28 cellular contexts compared by ENCODE assay signal in genomic region chr6:139586273-139586672, GRCh38.
A peak's percentile ranks its signal among the peaks of the same experiment; 100 is the strongest.
DNase-seq lines count a peak whose midpoint lies in the region; TF ChIP-seq lines count a peak whose summit lies in the region.
"Had no signal": no experiment of that assay in that cellular context is flagged by ENCODE, and none has a peak within 500 bp of the region (broad histone marks: within the 10 kb centered on the region; RNA-seq: fewer than 3 reads in every experiment).

No MANE protein-coding gene starts in this region.

- peak overlapping the region in 2 of 3 experiments; percentile 66 to 70 for H3K27ac Mint-ChIP-seq in nephron
- H3K27ac Mint-ChIP-seq in activated T-helper 2 cell treated with anti-CD3 and anti-CD28 coated beads, Interferon-gamma antibody, Interleukin-2, Interleukin-4, amounts not matched to agents 10 μg/mL and 5 μg/mL and 100 μg/mL, durations not matched to agents 14 hours and 24 hours and 36 hours: no peak overlapping the region
- H3K27ac Mint-ChIP-seq: brain; stimulated activated naive CD8-positive, alpha-beta T cell treated with anti-CD3 and anti-CD28 coated beads, Interleukin-15, amount 100 ng/mL, for 72 hours had no signal

- no peak overlapping the region for H3K4me3 Mint-ChIP-seq in nephron
- H3K4me3 Mint-ChIP-seq in activated T-helper 2 cell treated with anti-CD3 and anti-CD28 coated beads, Interferon-gamma antibody, Interleukin-2, Interleukin-4, amounts not matched to agents 10 μg/mL and 5 μg/mL and 100 μg/mL, durations not matched to agents 14 hours and 24 hours and 36 hours (ENCODE audit: low read depth): no peak overlapping the region
- H3K4me3 Mint-ChIP-seq: brain; CD4-positive, alpha-beta memory T cell; neural crest cell; stimulated activated naive CD8-positive, alpha-beta T cell treated with anti-CD3 and anti-CD28 coated beads, Interleukin-15, amount 100 ng/mL, for 72 hours had no signal

- peak overlapping the region; percentile 63 for H3K4me2 ChIP-seq in PC-9
- H3K4me2 ChIP-seq: hepatocyte had no signal

- H3K79me2 ChIP-seq in PC-9 (ENCODE audit: low read depth): no peaks in the 10 kb centered on the region
- H3K79me2 ChIP-seq: hepatocyte had no signal

- no peaks in the 10 kb centered on the region for H3K9me3 Mint-ChIP-seq in nephron
- no peaks in the 10 kb centered on the region for H3K9me3 Mint-ChIP-seq in activated T-helper 2 cell treated with anti-CD3 and anti-CD28 coated beads, Interferon-gamma antibody, Interleukin-2, Interleukin-4, amounts not matched to agents 10 μg/mL and 5 μg/mL and 100 μg/mL, durations not matched to agents 14 hours and 24 hours and 36 hours
- H3K9me3 Mint-ChIP-seq: brain; CD4-positive, alpha-beta memory T cell; stimulated activated naive CD8-positive, alpha-beta T cell treated with anti-CD3 and anti-CD28 coated beads, Interleukin-15, amount 100 ng/mL, for 72 hours had no signal

- H3K4me1 ChIP-seq in PC-9 (replicated peaks; ENCODE audit: insufficient read depth): peaks cover 77% of the 10 kb centered on the region

- H3K27ac ChIP-seq in 22Rv1 (peak overlapping the region; percentile 99; the same call in 1 of the 2 replicates), PC-9 (peak overlapping the region; percentile 87)
- H3K27ac ChIP-seq: dorsolateral prefrontal cortex, gastroesophageal sphincter, hepatocyte, right lobe of liver, SK-N-MC had no signal

- H2AFZ ChIP-seq in PC-9: no peak overlapping the region
- H2AFZ ChIP-seq: hepatocyte had no signal

- H3K9me3 ChIP-seq in PC-9 (ENCODE audit: insufficient read depth, low read depth): peaks cover 4% of the 10 kb centered on the region; the same call in 1 of the 2 replicates
- H3K9me3 ChIP-seq: gastroesophageal sphincter, right lobe of liver had no signal

- peaks cover 36% of the 10 kb centered on the region for H3K4me1 Mint-ChIP-seq in nephron
- H3K4me1 Mint-ChIP-seq in activated T-helper 2 cell treated with anti-CD3 and anti-CD28 coated beads, Interferon-gamma antibody, Interleukin-2, Interleukin-4, amounts not matched to agents 10 μg/mL and 5 μg/mL and 100 μg/mL, durations not matched to agents 14 hours and 24 hours and 36 hours (ENCODE audit: low read depth): peaks cover 5% of the 10 kb centered on the region

- intact Hi-C loops in PC-9 (cut with micrococcal nuclease; ENCODE audit: unreplicated experiment): loop anchor here (1.0 to 10.0 kb wide), 7 partner anchors 17 to 876 kb away; no protein-coding TSS in a partner anchor
- intact Hi-C loops in activated T-helper 2 cell treated with anti-CD3 and anti-CD28 coated beads, Interferon-gamma antibody, Interleukin-2, Interleukin-4, amounts not matched to agents 10 μg/mL and 5 μg/mL and 100 μg/mL, durations not matched to agents 14 hours and 24 hours and 36 hours (cut with micrococcal nuclease): no loop called here

- peaks cover 51% of the 10 kb centered on the region for H3F3A ChIP-seq in PC-9 (ENCODE audit: insufficient read depth, low read depth)

- H3K4me3 ChIP-seq in PC-9: no peak overlapping the region
- no peak overlapping the region for H3K4me3 ChIP-seq in epithelial cell of esophagus (ENCODE audit: low read length)
- H3K4me3 ChIP-seq: dorsolateral prefrontal cortex, gastroesophageal sphincter, hepatocyte, right lobe of liver, SK-N-MC had no signal

- H3K36me3 Mint-ChIP-seq in nephron (ENCODE audit: low read depth): no peaks in the 10 kb centered on the region
- H3K36me3 Mint-ChIP-seq in activated T-helper 2 cell treated with anti-CD3 and anti-CD28 coated beads, Interferon-gamma antibody, Interleukin-2, Interleukin-4, amounts not matched to agents 10 μg/mL and 5 μg/mL and 100 μg/mL, durations not matched to agents 14 hours and 24 hours and 36 hours (ENCODE audit: low read depth): no peaks in the 10 kb centered on the region
- H3K36me3 Mint-ChIP-seq: brain; CD4-positive, alpha-beta memory T cell had no signal

- CTCF ChIA-PET in PC-9 (lab: Charles Lee): interaction anchor here (0.6 kb wide), 1 partner anchor 209 kb away, joined by 3 read pairs; no protein-coding TSS in a partner anchor

- BruUV-seq in PC-9 (replicated peaks; lab: Mats Ljungman, UMichigan): no TSS peak

- H3K36me3 ChIP-seq in PC-9 (ENCODE audit: low read depth): no peaks in the 10 kb centered on the region
- H3K36me3 ChIP-seq: gastroesophageal sphincter, right lobe of liver had no signal

- DNase-seq in PC-9: peak; percentile 61 to 81
- DNase-seq in epithelial cell of esophagus (ENCODE audit: low read depth): peak; percentile 39
- DNase-seq in activated T-helper 2 cell treated with anti-CD3 and anti-CD28 coated beads, Interferon-gamma antibody, Interleukin-2, Interleukin-4, amounts not matched to agents 10 μg/mL and 5 μg/mL and 100 μg/mL, durations not matched to agents 14 hours and 24 hours and 36 hours (ENCODE audit: low spot score): no peak
- no peak for DNase-seq in glomerular visceral epithelial cell (ENCODE audit: extremely low spot score)
- no peak for DNase-seq in midbrain (lab: John Stamatoyannopoulos, UW)
- DNase-seq in NCI-H1048 (lab: John Stamatoyannopoulos, UW): no peak
- DNase-seq: activated CD4-positive, alpha-beta T cell treated with anti-CD3 and anti-CD28 coated beads, Interleukin-2, amount 50 U/mL, for 48 hours; activated CD4-positive, CD25-positive, alpha-beta regulatory T cell treated with anti-CD3 and anti-CD28 coated beads, Interleukin-2, amount 50 U/mL, for 72 hours; activated naive CD4-positive, alpha-beta T cell treated with Interleukin-2 at 50 U/mL for 16 hours; activated T-cell treated with anti-CD3 and anti-CD28 coated beads, Interleukin-2, amount 50 U/mL, for 48 hours; CD4-positive, alpha-beta memory T cell; dorsolateral prefrontal cortex; left colon; MM.1S; NCI-H2029 treated with DMSO at 0.1 percent for 48 hours; NCI-H2227 treated with DMSO at 0.1 percent for 48 hours; NCI-H526; right lobe of liver; stimulated activated CD4-positive, alpha-beta T cell treated with anti-CD3 and anti-CD28 coated beads, Interleukin-12 subunit alpha, Interleukin-12 subunit beta, amount 100 ng/mL, for 4 hours; stimulated activated CD4-positive, alpha-beta T cell treated with anti-CD3 and anti-CD28 coated beads, Interleukin-2, amount 100 ng/mL, for 48 hours; stimulated activated naive CD8-positive, alpha-beta T cell treated with anti-CD3 and anti-CD28 coated beads, Interleukin-15, amount 100 ng/mL, for 72 hours had no signal

- H3K9me2 ChIP-seq in PC-9 (ENCODE audit: insufficient read depth): no peaks in the 10 kb centered on the region

- POLR2A ChIA-PET in PC-9 (lab: Charles Lee; ENCODE audit: unreplicated experiment): interaction anchor here (0.5 to 0.7 kb wide), 3 partner anchors 177 to 211 kb away, joined by 3 to 34 read pairs (median 6); no protein-coding TSS in a partner anchor

- H4K20me1 ChIP-seq in PC-9 (ENCODE audit: insufficient read depth): no peaks in the 10 kb centered on the region

- TF ChIP-seq CTCF in 22Rv1 (IDR thresholded peaks at IDR 0.05) (no peak), PC-9 (conservative IDR thresholded peaks at IDR 0.05) (no peak), epithelial cell of esophagus (IDR thresholded peaks at IDR 0.05; ENCODE audit: insufficient read depth, low read depth, low read length, missing control alignments) (no peak), nephron (IDR thresholded peaks at IDR 0.05; ENCODE audit: unreplicated experiment in 3 of 3) (no peak)

- no peaks in the 10 kb centered on the region for H3K27me3 ChIP-seq in PC-9 (ENCODE audit: insufficient read depth, low read depth)
- H3K27me3 ChIP-seq: dorsolateral prefrontal cortex, gastroesophageal sphincter, hepatocyte, right lobe of liver had no signal

- no peaks in the 10 kb centered on the region for H3K27me3 Mint-ChIP-seq in nephron (ENCODE audit: low read depth)
- H3K27me3 Mint-ChIP-seq in activated T-helper 2 cell treated with anti-CD3 and anti-CD28 coated beads, Interferon-gamma antibody, Interleukin-2, Interleukin-4, amounts not matched to agents 10 μg/mL and 5 μg/mL and 100 μg/mL, durations not matched to agents 14 hours and 24 hours and 36 hours (ENCODE audit: low read depth): peaks cover 28% of the 10 kb centered on the region
- H3K27me3 Mint-ChIP-seq: brain had no signal

Comparison
In these comparisons a context has a peak if more than half of its experiments do, and no peak if none do; other contexts are left out.
1. DNase-seq: peak in PC-9 (2 of 2) and epithelial cell of esophagus (single experiment); none in activated T-helper 2 cell treated with anti-CD3 and anti-CD28 coated beads, Interferon-gamma antibody, Interleukin-2, Interleukin-4, amounts not matched to agents 10 μg/mL and 5 μg/mL and 100 μg/mL, durations not matched to agents 14 hours and 24 hours and 36 hours (single experiment), glomerular visceral epithelial cell (single experiment), midbrain (single experiment) and NCI-H1048 (single experiment).